In the genomic region with DNA sequence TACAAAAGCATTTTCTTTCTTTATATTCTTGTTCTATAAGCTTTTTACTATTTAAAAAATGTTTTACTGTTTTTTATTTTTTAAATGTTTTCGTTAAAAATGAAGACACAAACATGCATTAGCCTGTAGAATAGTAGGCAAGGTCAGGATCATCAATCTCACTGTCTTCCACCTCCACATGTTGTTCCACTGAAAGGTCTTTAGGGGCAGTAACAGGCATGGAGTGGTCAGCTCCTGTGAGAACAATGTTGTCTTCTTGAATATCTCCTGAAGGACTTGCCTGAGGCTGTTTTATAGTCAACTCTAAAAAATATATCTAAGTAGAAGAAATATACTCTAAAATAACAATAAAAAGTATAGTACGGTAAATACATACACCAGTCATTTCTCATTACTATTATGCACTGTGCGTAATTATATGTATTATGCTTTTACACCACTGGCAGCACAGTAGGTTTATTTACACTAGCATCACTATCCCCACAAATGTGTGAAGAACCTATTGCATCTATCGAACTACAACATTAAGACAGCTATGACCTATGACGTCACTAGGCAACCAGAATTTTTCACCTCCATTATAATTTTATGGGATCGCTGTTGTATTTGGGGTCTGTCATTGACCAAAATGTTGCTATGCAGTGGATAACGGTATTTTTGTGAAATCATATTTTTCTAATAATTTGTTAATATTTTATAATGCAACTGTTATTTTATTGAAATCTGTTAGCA, we compare ENCODE assay signal across 1 cellular context.
TF ChIP-seq lines count a peak whose summit lies in the region.

No MANE protein-coding gene starts in this region.

TF ChIP-seq in WTC11, 78 proteins besides CTCF, POLR2A, EP300 and RAD21 (continued from another document):
- TF ChIP-seq, protein P1, sequence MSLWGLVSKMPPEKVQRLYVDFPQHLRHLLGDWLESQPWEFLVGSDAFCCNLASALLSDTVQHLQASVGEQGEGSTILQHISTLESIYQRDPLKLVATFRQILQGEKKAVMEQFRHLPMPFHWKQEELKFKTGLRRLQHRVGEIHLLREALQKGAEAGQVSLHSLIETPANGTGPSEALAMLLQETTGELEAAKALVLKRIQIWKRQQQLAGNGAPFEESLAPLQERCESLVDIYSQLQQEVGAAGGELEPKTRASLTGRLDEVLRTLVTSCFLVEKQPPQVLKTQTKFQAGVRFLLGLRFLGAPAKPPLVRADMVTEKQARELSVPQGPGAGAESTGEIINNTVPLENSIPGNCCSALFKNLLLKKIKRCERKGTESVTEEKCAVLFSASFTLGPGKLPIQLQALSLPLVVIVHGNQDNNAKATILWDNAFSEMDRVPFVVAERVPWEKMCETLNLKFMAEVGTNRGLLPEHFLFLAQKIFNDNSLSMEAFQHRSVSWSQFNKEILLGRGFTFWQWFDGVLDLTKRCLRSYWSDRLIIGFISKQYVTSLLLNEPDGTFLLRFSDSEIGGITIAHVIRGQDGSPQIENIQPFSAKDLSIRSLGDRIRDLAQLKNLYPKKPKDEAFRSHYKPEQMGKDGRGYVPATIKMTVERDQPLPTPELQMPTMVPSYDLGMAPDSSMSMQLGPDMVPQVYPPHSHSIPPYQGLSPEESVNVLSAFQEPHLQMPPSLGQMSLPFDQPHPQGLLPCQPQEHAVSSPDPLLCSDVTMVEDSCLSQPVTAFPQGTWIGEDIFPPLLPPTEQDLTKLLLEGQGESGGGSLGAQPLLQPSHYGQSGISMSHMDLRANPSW (CRISPR knock-in tag; conservative IDR thresholded peaks at IDR 0.05; ENCODE audit: low read depth) = no peak
- TF ChIP-seq CREM (CRISPR knock-in tag; IDR thresholded peaks at IDR 0.05) (no peak), GABPB1 (CRISPR knock-in tag; IDR thresholded peaks at IDR 0.05) (no peak), PRRX2 (CRISPR knock-in tag; IDR thresholded peaks at IDR 0.05) (no peak), ELF4 (CRISPR knock-in tag; IDR thresholded peaks at IDR 0.05; ENCODE audit: low read depth) (no peak), MYBL2 (CRISPR knock-in tag; IDR thresholded peaks at IDR 0.05) (no peak), ZNF396 (CRISPR knock-in tag; IDR thresholded peaks at IDR 0.05; ENCODE audit: borderline replicate concordance) (no peak), ZNF263 (CRISPR knock-in tag; IDR thresholded peaks at IDR 0.05; ENCODE audit: low read depth) (no peak), CBFB (CRISPR knock-in tag; IDR thresholded peaks at IDR 0.05; ENCODE audit: low read depth) (no peak), GRHL2 (CRISPR knock-in tag; IDR thresholded peaks at IDR 0.05; ENCODE audit: insufficient replicate concordance, severe bottlenecking) (no peak), NR3C1 (CRISPR knock-in tag; conservative IDR thresholded peaks at IDR 0.05; ENCODE audit: low read depth) (no peak)
- TF ChIP-seq, protein P2, sequence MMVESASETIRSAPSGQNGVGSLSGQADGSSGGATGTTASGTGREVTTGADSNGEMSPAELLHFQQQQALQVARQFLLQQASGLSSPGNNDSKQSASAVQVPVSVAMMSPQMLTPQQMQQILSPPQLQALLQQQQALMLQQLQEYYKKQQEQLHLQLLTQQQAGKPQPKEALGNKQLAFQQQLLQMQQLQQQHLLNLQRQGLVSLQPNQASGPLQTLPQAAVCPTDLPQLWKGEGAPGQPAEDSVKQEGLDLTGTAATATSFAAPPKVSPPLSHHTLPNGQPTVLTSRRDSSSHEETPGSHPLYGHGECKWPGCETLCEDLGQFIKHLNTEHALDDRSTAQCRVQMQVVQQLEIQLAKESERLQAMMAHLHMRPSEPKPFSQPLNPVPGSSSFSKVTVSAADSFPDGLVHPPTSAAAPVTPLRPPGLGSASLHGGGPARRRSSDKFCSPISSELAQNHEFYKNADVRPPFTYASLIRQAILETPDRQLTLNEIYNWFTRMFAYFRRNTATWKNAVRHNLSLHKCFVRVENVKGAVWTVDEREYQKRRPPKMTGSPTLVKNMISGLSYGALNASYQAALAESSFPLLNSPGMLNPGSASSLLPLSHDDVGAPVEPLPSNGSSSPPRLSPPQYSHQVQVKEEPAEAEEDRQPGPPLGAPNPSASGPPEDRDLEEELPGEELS (CRISPR knock-in tag; IDR thresholded peaks at IDR 0.05) = no peak
- TF ChIP-seq, protein P3, sequence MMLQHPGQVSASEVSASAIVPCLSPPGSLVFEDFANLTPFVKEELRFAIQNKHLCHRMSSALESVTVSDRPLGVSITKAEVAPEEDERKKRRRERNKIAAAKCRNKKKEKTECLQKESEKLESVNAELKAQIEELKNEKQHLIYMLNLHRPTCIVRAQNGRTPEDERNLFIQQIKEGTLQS (CRISPR knock-in tag; conservative IDR thresholded peaks at IDR 0.05) = no peak
- TF ChIP-seq, protein P4, sequence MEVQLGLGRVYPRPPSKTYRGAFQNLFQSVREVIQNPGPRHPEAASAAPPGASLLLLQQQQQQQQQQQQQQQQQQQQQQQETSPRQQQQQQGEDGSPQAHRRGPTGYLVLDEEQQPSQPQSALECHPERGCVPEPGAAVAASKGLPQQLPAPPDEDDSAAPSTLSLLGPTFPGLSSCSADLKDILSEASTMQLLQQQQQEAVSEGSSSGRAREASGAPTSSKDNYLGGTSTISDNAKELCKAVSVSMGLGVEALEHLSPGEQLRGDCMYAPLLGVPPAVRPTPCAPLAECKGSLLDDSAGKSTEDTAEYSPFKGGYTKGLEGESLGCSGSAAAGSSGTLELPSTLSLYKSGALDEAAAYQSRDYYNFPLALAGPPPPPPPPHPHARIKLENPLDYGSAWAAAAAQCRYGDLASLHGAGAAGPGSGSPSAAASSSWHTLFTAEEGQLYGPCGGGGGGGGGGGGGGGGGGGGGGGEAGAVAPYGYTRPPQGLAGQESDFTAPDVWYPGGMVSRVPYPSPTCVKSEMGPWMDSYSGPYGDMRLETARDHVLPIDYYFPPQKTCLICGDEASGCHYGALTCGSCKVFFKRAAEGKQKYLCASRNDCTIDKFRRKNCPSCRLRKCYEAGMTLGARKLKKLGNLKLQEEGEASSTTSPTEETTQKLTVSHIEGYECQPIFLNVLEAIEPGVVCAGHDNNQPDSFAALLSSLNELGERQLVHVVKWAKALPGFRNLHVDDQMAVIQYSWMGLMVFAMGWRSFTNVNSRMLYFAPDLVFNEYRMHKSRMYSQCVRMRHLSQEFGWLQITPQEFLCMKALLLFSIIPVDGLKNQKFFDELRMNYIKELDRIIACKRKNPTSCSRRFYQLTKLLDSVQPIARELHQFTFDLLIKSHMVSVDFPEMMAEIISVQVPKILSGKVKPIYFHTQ (CRISPR knock-in tag; IDR thresholded peaks at IDR 0.05) = no peak
